In the genomic region with DNA sequence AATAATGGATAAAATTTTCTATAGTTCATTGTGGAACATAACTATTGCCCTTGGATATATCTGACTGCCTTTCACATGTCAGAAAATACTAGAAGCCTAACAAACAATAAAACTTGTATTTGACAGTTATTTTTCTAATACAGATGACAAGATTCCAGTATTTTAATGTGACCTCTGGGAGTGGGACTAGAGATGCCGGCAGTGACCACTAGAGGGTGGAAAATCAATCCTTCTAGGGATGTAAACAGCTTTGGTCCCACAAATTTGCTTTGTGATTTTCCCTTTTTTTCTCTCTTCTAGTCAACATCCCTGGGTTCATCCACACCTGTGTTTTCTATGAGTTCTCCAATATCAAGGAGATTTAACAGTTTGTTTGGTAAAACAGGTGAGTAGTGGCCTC, we compare ENCODE assay signal across 8 cellular contexts.
DNase-seq lines count a peak whose midpoint lies in the region; ATAC-seq and TF ChIP-seq lines count a peak whose summit lies in the region.
"Not testable (repeated sequence)": the region's sequence is repeated elsewhere in the genome, so short reads cannot be mapped to it uniquely, and the experiment has no call there.

No MANE protein-coding gene starts in this region.

- not testable (repeated sequence) for H3K4me1 Mint-ChIP-seq in central memory CD8-positive, alpha-beta T cell; memory B cell

- H3K27ac Mint-ChIP-seq in central memory CD8-positive, alpha-beta T cell (ENCODE audit: low read depth); memory B cell: not testable (repeated sequence)

- TF ChIP-seq POLR2A in GM18505 (IDR thresholded peaks at IDR 0.05; ENCODE audit: borderline replicate concordance, extremely low read depth, insufficient read depth, insufficient read length), result not testable (repeated sequence)

- H3K4me3 Mint-ChIP-seq in central memory CD8-positive, alpha-beta T cell; memory B cell: not testable (repeated sequence)

- peak; percentile 87 for ATAC-seq in GM18505 (IDR thresholded peaks at IDR 0.05; ENCODE audit: unreplicated experiment)
- peak; percentile 84 for ATAC-seq in GM19035 (IDR thresholded peaks at IDR 0.05; ENCODE audit: unreplicated experiment)
- peak; percentile 81 for ATAC-seq in GM21515 (IDR thresholded peaks at IDR 0.05; ENCODE audit: unreplicated experiment)
- peak; percentile 85 for ATAC-seq in HG02642 (IDR thresholded peaks at IDR 0.05; ENCODE audit: poor library complexity, unreplicated experiment)
- peak; percentile 63 for ATAC-seq in HG03097 (IDR thresholded peaks at IDR 0.05; ENCODE audit: low FRiP score, unreplicated experiment)
- peak; percentile 45 for ATAC-seq in HG03521 (IDR thresholded peaks at IDR 0.05; ENCODE audit: unreplicated experiment)
- ATAC-seq in central memory CD8-positive, alpha-beta T cell (replicated peaks; ENCODE audit: extremely low read depth, poor library complexity, severe bottlenecking), result peak; percentile 32
- peak; percentile 56 for ATAC-seq in memory B cell (ENCODE audit: low read depth)

- DNase-seq in central memory CD8-positive, alpha-beta T cell (ENCODE audit: low spot score in 2 of 2); memory B cell (ENCODE audit: low spot score in 2 of 2): not testable (repeated sequence)

- not testable (repeated sequence) for H3K36me3 Mint-ChIP-seq in central memory CD8-positive, alpha-beta T cell (ENCODE audit: insufficient read depth); memory B cell

- H3K9me3 Mint-ChIP-seq in central memory CD8-positive, alpha-beta T cell; memory B cell: not testable (repeated sequence)

- not testable (repeated sequence) for H3K27me3 Mint-ChIP-seq in central memory CD8-positive, alpha-beta T cell; memory B cell

Comparison
In these comparisons a context has a peak if more than half of its experiments do, and no peak if none do; other contexts are left out.
1. ATAC-seq: peak in every context shown above with its lines; median percentile 87 in GM18505; 85 in HG02642; 84 in GM19035; 81 in GM21515; 63 in HG03097; 56 in memory B cell; 45 in HG03521; 32 in central memory CD8-positive, alpha-beta T cell.